ENCODE assay signal across 1 cellular context in the genomic region with DNA sequence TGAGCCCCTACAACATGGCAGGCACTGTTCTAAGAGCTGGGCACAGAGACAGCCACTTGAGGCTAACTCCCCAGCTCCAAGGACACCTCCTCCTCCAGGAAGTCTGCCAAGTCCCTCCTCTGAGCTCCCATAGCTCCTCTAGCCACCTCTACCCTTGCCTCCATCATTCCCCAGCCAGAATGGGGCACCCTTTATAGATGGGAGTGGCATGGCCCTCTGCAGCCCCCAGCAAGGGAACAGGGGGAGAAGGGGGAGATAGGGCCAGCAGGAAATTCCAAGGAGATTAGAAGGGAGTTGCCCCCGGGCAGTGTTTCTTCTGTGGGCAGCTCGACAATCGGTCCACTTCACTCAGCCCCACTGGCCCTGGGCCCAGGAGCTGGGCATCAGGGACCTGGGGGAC.
TF ChIP-seq lines count a peak whose summit lies in the region.

No MANE protein-coding gene starts in this region.

TF ChIP-seq in SK-N-SH treated with all-trans-retinoic acid at 6 μM for 48 hours, 23 proteins besides CTCF, POLR2A, EP300 and RAD21 (continued from another document):
- TF ChIP-seq, protein P1, sequence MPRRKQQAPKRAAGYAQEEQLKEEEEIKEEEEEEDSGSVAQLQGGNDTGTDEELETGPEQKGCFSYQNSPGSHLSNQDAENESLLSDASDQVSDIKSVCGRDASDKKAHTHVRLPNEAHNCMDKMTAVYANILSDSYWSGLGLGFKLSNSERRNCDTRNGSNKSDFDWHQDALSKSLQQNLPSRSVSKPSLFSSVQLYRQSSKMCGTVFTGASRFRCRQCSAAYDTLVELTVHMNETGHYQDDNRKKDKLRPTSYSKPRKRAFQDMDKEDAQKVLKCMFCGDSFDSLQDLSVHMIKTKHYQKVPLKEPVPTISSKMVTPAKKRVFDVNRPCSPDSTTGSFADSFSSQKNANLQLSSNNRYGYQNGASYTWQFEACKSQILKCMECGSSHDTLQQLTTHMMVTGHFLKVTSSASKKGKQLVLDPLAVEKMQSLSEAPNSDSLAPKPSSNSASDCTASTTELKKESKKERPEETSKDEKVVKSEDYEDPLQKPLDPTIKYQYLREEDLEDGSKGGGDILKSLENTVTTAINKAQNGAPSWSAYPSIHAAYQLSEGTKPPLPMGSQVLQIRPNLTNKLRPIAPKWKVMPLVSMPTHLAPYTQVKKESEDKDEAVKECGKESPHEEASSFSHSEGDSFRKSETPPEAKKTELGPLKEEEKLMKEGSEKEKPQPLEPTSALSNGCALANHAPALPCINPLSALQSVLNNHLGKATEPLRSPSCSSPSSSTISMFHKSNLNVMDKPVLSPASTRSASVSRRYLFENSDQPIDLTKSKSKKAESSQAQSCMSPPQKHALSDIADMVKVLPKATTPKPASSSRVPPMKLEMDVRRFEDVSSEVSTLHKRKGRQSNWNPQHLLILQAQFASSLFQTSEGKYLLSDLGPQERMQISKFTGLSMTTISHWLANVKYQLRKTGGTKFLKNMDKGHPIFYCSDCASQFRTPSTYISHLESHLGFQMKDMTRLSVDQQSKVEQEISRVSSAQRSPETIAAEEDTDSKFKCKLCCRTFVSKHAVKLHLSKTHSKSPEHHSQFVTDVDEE (CRISPR knock-in tag; IDR thresholded peaks at IDR 0.05) = no peak
